In the genomic region with DNA sequence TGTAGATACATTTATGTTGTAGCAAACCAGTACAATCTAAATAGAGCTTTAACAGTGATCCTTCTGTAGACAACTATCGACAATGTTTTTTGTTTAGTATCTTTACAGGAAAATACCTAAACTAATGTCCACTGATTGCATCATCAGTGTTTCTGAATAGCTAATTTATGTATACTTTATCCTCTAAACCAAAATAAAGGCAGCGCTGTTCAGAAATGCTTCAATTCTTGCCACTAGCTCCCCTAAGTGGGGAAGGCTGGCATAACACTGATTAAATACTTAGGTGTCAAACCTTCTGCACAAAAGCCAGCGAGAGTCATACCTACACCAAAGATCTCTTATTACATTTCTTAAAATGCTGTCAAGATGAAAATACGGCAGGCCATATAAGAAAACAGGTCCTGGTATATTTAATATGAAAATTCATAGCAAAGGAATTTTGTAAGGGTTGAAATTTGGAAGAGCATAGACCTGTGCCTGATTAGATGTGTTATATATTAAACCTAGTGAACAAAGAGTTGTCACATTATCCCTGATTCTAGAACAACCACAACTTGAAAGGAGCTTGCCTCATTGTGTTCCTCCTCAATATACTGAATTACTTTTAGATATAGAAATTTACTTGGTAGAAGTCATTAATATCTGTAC, we compare ENCODE assay signal across 8 cellular contexts.
A peak's percentile ranks its signal among the peaks of the same experiment; 100 is the strongest.
DNase-seq lines count a peak whose midpoint lies in the region; ATAC-seq and TF ChIP-seq lines count a peak whose summit lies in the region.

No MANE protein-coding gene starts in this region.

- no peaks in the 10 kb centered on the region for H3K9me3 Mint-ChIP-seq in neural progenitor cell
- no peaks in the 10 kb centered on the region for H3K9me3 Mint-ChIP-seq in activated T-cell treated with anti-CD3 and anti-CD28 coated beads, Interleukin-2, amount 50 U/mL, for 24 hours
- no peaks in the 10 kb centered on the region for H3K9me3 Mint-ChIP-seq in stimulated activated memory B cell treated with anti-CD40 and anti-IgM and Interleukin-4, amounts not matched to agents 10 μg/mL and 1 μg/mL and 100 μg/mL, for 72 hours

- no peaks in the 10 kb centered on the region for H3K27me3 Mint-ChIP-seq in neural progenitor cell (ENCODE audit: insufficient read depth, low read depth)
- no peaks in the 10 kb centered on the region for H3K27me3 Mint-ChIP-seq in activated T-cell treated with anti-CD3 and anti-CD28 coated beads, Interleukin-2, amount 50 U/mL, for 24 hours
- H3K27me3 Mint-ChIP-seq in stimulated activated memory B cell treated with anti-CD40 and anti-IgM and Interleukin-4, amounts not matched to agents 10 μg/mL and 1 μg/mL and 100 μg/mL, for 72 hours: no peaks in the 10 kb centered on the region

- H3K27ac Mint-ChIP-seq in neural progenitor cell: no peak overlapping the region
- no peak overlapping the region for H3K27ac Mint-ChIP-seq in activated T-cell treated with anti-CD3 and anti-CD28 coated beads, Interleukin-2, amount 50 U/mL, for 24 hours
- H3K27ac Mint-ChIP-seq in stimulated activated memory B cell treated with anti-CD40 and anti-IgM and Interleukin-4, amounts not matched to agents 10 μg/mL and 1 μg/mL and 100 μg/mL, for 72 hours: no peak overlapping the region

- in situ Hi-C loops in KBM-7 (cut with MboI; ENCODE audit: low pct_unique_long_range_greater_than_20kb, low sequenced_read_pairs): no loop called here

- no peak overlapping the region for H3K4me3 Mint-ChIP-seq in neural progenitor cell
- no peak overlapping the region for H3K4me3 Mint-ChIP-seq in activated T-cell treated with anti-CD3 and anti-CD28 coated beads, Interleukin-2, amount 50 U/mL, for 24 hours
- H3K4me3 Mint-ChIP-seq in stimulated activated memory B cell treated with anti-CD40 and anti-IgM and Interleukin-4, amounts not matched to agents 10 μg/mL and 1 μg/mL and 100 μg/mL, for 72 hours: no peak overlapping the region

- peaks cover 12% of the 10 kb centered on the region for H3K4me1 Mint-ChIP-seq in neural progenitor cell
- H3K4me1 Mint-ChIP-seq in activated T-cell treated with anti-CD3 and anti-CD28 coated beads, Interleukin-2, amount 50 U/mL, for 24 hours (ENCODE audit: low read depth): no peaks in the 10 kb centered on the region
- H3K4me1 Mint-ChIP-seq in stimulated activated memory B cell treated with anti-CD40 and anti-IgM and Interleukin-4, amounts not matched to agents 10 μg/mL and 1 μg/mL and 100 μg/mL, for 72 hours: no peaks in the 10 kb centered on the region

- H3K4me2 ChIP-seq in neural progenitor cell: no peak overlapping the region

- H3K9me3 ChIP-seq in neural progenitor cell (ENCODE audit: low read depth): no peaks in the 10 kb centered on the region

- peaks cover 16% of the 10 kb centered on the region for H3K4me1 ChIP-seq in neural progenitor cell

- H3F3A ChIP-seq in neural progenitor cell (ENCODE audit: low read depth): peaks cover 12% of the 10 kb centered on the region

- no peak overlapping the region for H3K4me3 ChIP-seq in neural progenitor cell

- H3K27ac ChIP-seq in C4-2B (no peak overlapping the region), neural progenitor cell (no peak overlapping the region)

- no peaks in the 10 kb centered on the region for H3K27me3 ChIP-seq in neural progenitor cell

- H3K36me3 ChIP-seq in neural progenitor cell: no peaks in the 10 kb centered on the region

- H3K79me2 ChIP-seq in neural progenitor cell (ENCODE audit: low read depth): no peaks in the 10 kb centered on the region

- peak; percentile 69 for ATAC-seq in GM19043 (IDR thresholded peaks at IDR 0.05; ENCODE audit: low read depth, unreplicated experiment)
- ATAC-seq in stimulated activated memory B cell treated with anti-CD40 and anti-IgM and Interleukin-4, amounts not matched to agents 10 μg/mL and 1 μg/mL and 100 μg/mL, for 72 hours: no peak

- DNase-seq in KBM-7 (peak; percentile 40), amniotic epithelial cell (ENCODE audit: low read depth) (peak; percentile 32), neural progenitor cell (ENCODE audit: low spot score) (peak; percentile 48), foreskin melanocyte (no peak)
- no peak for DNase-seq in activated T-cell treated with anti-CD3 and anti-CD28 coated beads, Interleukin-2, amount 50 U/mL, for 24 hours

- H3K9ac ChIP-seq in neural progenitor cell: no peak overlapping the region

- H3K36me3 Mint-ChIP-seq in neural progenitor cell: no peaks in the 10 kb centered on the region
- no peaks in the 10 kb centered on the region for H3K36me3 Mint-ChIP-seq in activated T-cell treated with anti-CD3 and anti-CD28 coated beads, Interleukin-2, amount 50 U/mL, for 24 hours (ENCODE audit: low read depth)
- no peaks in the 10 kb centered on the region for H3K36me3 Mint-ChIP-seq in stimulated activated memory B cell treated with anti-CD40 and anti-IgM and Interleukin-4, amounts not matched to agents 10 μg/mL and 1 μg/mL and 100 μg/mL, for 72 hours

- no peaks in the 10 kb centered on the region for H4K20me1 ChIP-seq in neural progenitor cell (ENCODE audit: low read depth)

- peak; percentile 79 for TF ChIP-seq CTCF in C4-2B (conservative IDR thresholded peaks at IDR 0.05)
- peak; percentile 74 for TF ChIP-seq CTCF in neural progenitor cell (IDR thresholded peaks at IDR 0.05)

- no peak overlapping the region for H2AFZ ChIP-seq in neural progenitor cell (replicated peaks)

Comparison
In these comparisons a context has a peak if more than half of its experiments do, and no peak if none do; other contexts are left out.
1. DNase-seq: peak in KBM-7 (single experiment), amniotic epithelial cell (single experiment) and neural progenitor cell (single experiment); none in activated T-cell treated with anti-CD3 and anti-CD28 coated beads, Interleukin-2, amount 50 U/mL, for 24 hours (single experiment) and foreskin melanocyte (single experiment).